Comparison of ENCODE assay signal across 18 cellular contexts in the genomic region with DNA sequence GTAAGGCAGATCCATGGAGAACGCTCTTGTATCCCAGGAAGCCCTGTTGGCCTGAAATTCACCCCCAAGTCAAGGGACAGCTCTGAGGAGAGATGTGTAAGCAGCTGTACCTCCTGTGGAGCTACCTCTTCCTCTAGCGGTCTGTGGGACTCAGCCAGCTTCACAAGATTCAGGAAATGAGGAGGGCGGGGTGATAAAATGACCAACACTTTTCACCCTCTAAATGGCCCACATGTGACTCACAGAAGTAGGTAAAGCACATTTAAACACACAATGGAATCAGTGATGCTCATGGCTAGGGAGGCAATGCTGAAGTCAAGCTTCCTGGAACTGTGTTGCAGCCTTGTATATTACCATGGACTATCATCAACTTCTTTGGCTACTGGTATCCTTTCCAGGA. TPM values are rescaled to one million over a fixed set of nuclear protein-coding genes. Genes with fewer than 3 reads are reported as not detected.
DNase-seq lines count a peak whose midpoint lies in the region; ATAC-seq, FAIRE-seq and TF ChIP-seq lines count a peak whose summit lies in the region.
"Had no signal": no experiment of that assay in that cellular context is flagged by ENCODE, and none has a peak within 500 bp of the region (broad histone marks: within the 10 kb centered on the region; RNA-seq: fewer than 3 reads in every experiment).

A gene with protein sequence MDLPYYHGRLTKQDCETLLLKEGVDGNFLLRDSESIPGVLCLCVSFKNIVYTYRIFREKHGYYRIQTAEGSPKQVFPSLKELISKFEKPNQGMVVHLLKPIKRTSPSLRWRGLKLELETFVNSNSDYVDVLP (minus strand): TSS at position 135 of the 400 bp plus-strand sequence. CDS start 120 bp downstream, at position 15.

- no peaks in the 10 kb centered on the region for H3K27me3 ChIP-seq in neutrophil

- DNase-seq in H54 (ENCODE audit: insufficient read length, low spot score) = peak; percentile 64
- peak; percentile 27 for DNase-seq in NCI-H69 (lab: John Stamatoyannopoulos, UW)
- DNase-seq in dermis blood vessel endothelial cell = peak; percentile 39
- no peak for DNase-seq in coronary artery (ENCODE audit: low spot score)
- DNase-seq in Right ventricle myocardium superior = no peak
- DNase-seq: activated CD4-positive, alpha-beta memory T cell treated with anti-CD3 and anti-CD28 coated beads for 36 hours; activated T-cell treated with anti-CD3 and anti-CD28 coated beads, Interleukin-2, amount 50 U/mL, for 24 hours; central memory CD4-positive, alpha-beta T cell; left ventricle myocardium inferior; NCI-H1092; NCI-H526 treated with DMSO at 0.1 percent for 48 hours; posterior cingulate gyrus; SK-N-SH; stimulated activated CD4-positive, alpha-beta T cell treated with anti-CD3 and anti-CD28 coated beads, Interleukin-4, amount 100 ng/mL, for 4 hours had no signal

- ATAC-seq in GM19455 (IDR thresholded peaks at IDR 0.05; ENCODE audit: unreplicated experiment) (no peak), Right ventricle myocardium superior (ENCODE audit: poor library complexity) (no peak)

- FAIRE-seq in H54 (lab: Jason Lieb, UNC) = peak; percentile 98
- FAIRE-seq: GM12892 had no signal

- TF ChIP-seq CTCF in neutrophil (IDR thresholded peaks at IDR 0.05) = no peak
- no peak for TF ChIP-seq CTCF in coronary artery (IDR thresholded peaks at IDR 0.05)

- no peaks in the 10 kb centered on the region for H3K9me3 ChIP-seq in neutrophil
- H3K9me3 ChIP-seq: SK-N-SH had no signal

- intact Hi-C loops in Right ventricle myocardium superior (cut with DNase I) = no loop called here

- H3K36me3 ChIP-seq in neutrophil = no peaks in the 10 kb centered on the region
- H3K36me3 ChIP-seq: left ventricle myocardium inferior had no signal

- H3K4me3 ChIP-seq in neutrophil (ENCODE audit: low read depth in 1 of 2, low read length in 1 of 2) (peak within 1 kb of the TSS in 1 of 2 experiments; percentile 23), coronary artery (no peak within 1 kb of the TSS)
- H3K4me3 ChIP-seq: left ventricle myocardium inferior, smooth muscle cell had no signal

- H3K27ac ChIP-seq in neutrophil = peak within 1 kb of the TSS; percentile 82
- no peak within 1 kb of the TSS for H3K27ac ChIP-seq in coronary artery
- H3K27ac ChIP-seq: left ventricle myocardium inferior had no signal

- H3K4me1 ChIP-seq in neutrophil (ENCODE audit: control insufficient read depth in 1 of 2, insufficient read depth in 1 of 2, low read depth in 1 of 2, low read length in 1 of 2) = peaks cover 19 to 34% of the 10 kb centered on the region in 2 experiments
- H3K4me1 ChIP-seq: left ventricle myocardium inferior had no signal

- TF ChIP-seq POLR2A in H54 (IDR thresholded peaks at IDR 0.05; ENCODE audit: low read depth, low read length) = no peak

RNA-seq across cellular contexts. Expression of the gene that starts here (rescaled TPM):
- 0.05 TPM in 1 of 2 replicates, not detected in the other for total RNA-seq in dermis blood vessel endothelial cell
- total RNA-seq in Right ventricle myocardium superior = 0.16 TPM
- total RNA-seq: activated CD4-positive, alpha-beta memory T cell treated with anti-CD3 and anti-CD28 coated beads for 36 hours; smooth muscle cell had no signal

Comparison
In these comparisons a context has a peak if more than half of its experiments do, and no peak if none do; other contexts are left out.
1. Peak in DNase-seq in dermis blood vessel endothelial cell; RNA of the gene not detected or under 1 TPM.
2. DNase-seq: peak in H54 (single experiment) and NCI-H69 (single experiment); none in coronary artery (single experiment) and Right ventricle myocardium superior (single experiment).